In genomic region chr20:841568-842546, GRCh38 we compare ENCODE assay signal across 1 cellular context.
TF ChIP-seq lines count a peak whose summit lies in the region.

No MANE protein-coding gene starts in this region.

TF ChIP-seq in GM12878, 131 proteins besides CTCF, POLR2A, EP300 and RAD21 (continued from another document):
- TF ChIP-seq BCLAF1 (IDR thresholded peaks at IDR 0.05) = no peak
- TF ChIP-seq, protein P1, sequence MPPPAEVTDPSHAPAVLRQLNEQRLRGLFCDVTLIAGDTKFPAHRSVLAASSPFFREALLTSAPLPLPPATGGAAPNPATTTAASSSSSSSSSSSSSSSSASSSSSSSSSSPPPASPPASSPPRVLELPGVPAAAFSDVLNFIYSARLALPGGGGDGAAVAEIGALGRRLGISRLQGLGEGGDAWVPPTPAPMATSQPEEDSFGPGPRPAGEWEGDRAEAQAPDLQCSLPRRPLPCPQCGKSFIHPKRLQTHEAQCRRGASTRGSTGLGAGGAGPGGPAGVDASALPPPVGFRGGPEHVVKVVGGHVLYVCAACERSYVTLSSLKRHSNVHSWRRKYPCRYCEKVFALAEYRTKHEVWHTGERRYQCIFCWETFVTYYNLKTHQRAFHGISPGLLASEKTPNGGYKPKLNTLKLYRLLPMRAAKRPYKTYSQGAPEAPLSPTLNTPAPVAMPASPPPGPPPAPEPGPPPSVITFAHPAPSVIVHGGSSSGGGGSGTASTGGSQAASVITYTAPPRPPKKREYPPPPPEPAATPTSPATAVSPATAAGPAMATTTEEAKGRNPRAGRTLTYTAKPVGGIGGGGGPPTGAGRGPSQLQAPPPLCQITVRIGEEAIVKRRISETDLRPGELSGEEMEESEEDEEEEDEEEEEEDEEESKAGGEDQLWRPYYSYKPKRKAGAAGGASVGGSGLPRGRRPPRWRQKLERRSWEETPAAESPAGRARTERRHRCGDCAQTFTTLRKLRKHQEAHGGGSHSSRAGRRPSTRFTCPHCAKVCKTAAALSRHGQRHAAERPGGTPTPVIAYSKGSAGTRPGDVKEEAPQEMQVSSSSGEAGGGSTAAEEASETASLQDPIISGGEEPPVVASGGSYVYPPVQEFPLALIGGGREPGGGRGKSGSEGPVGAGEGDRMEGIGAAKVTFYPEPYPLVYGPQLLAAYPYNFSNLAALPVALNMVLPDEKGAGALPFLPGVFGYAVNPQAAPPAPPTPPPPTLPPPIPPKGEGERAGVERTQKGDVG (CRISPR knock-in tag; IDR thresholded peaks at IDR 0.05) = no peak
- TF ChIP-seq BMI1 (IDR thresholded peaks at IDR 0.05; ENCODE audit: borderline replicate concordance) = no peak
- TF ChIP-seq SUZ12 (IDR thresholded peaks at IDR 0.05; ENCODE audit: unreplicated experiment) = no peak
- no peak for TF ChIP-seq CEBPB (IDR thresholded peaks at IDR 0.05; ENCODE audit: borderline replicate concordance in 1 of 2, low read depth in 2 of 2, low read length in 2 of 2)
- no peak for TF ChIP-seq SIX5 (IDR thresholded peaks at IDR 0.05; ENCODE audit: low read depth, low read length, severe bottlenecking)
- TF ChIP-seq POU2F2 (IDR thresholded peaks at IDR 0.05; ENCODE audit: borderline replicate concordance, low read depth, low read length) = no peak
- TF ChIP-seq PAX8 (IDR thresholded peaks at IDR 0.05) = no peak
- no peak for TF ChIP-seq LARP7 (IDR thresholded peaks at IDR 0.05)
- no peak for TF ChIP-seq EGR1 (IDR thresholded peaks at IDR 0.05; ENCODE audit: borderline replicate concordance in 1 of 2, low read depth in 2 of 2, low read length in 2 of 2)
- TF ChIP-seq ZNF207 (IDR thresholded peaks at IDR 0.05; ENCODE audit: borderline replicate concordance) = no peak
- TF ChIP-seq, protein P2, sequence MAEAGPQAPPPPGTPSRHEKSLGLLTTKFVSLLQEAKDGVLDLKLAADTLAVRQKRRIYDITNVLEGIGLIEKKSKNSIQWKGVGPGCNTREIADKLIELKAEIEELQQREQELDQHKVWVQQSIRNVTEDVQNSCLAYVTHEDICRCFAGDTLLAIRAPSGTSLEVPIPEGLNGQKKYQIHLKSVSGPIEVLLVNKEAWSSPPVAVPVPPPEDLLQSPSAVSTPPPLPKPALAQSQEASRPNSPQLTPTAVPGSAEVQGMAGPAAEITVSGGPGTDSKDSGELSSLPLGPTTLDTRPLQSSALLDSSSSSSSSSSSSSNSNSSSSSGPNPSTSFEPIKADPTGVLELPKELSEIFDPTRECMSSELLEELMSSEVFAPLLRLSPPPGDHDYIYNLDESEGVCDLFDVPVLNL (IDR thresholded peaks at IDR 0.05; ENCODE audit: low read depth, low read length) = no peak
- no peak for TF ChIP-seq SREBF1 (IDR thresholded peaks at IDR 0.05; ENCODE audit: low read length)
- TF ChIP-seq, protein P3, sequence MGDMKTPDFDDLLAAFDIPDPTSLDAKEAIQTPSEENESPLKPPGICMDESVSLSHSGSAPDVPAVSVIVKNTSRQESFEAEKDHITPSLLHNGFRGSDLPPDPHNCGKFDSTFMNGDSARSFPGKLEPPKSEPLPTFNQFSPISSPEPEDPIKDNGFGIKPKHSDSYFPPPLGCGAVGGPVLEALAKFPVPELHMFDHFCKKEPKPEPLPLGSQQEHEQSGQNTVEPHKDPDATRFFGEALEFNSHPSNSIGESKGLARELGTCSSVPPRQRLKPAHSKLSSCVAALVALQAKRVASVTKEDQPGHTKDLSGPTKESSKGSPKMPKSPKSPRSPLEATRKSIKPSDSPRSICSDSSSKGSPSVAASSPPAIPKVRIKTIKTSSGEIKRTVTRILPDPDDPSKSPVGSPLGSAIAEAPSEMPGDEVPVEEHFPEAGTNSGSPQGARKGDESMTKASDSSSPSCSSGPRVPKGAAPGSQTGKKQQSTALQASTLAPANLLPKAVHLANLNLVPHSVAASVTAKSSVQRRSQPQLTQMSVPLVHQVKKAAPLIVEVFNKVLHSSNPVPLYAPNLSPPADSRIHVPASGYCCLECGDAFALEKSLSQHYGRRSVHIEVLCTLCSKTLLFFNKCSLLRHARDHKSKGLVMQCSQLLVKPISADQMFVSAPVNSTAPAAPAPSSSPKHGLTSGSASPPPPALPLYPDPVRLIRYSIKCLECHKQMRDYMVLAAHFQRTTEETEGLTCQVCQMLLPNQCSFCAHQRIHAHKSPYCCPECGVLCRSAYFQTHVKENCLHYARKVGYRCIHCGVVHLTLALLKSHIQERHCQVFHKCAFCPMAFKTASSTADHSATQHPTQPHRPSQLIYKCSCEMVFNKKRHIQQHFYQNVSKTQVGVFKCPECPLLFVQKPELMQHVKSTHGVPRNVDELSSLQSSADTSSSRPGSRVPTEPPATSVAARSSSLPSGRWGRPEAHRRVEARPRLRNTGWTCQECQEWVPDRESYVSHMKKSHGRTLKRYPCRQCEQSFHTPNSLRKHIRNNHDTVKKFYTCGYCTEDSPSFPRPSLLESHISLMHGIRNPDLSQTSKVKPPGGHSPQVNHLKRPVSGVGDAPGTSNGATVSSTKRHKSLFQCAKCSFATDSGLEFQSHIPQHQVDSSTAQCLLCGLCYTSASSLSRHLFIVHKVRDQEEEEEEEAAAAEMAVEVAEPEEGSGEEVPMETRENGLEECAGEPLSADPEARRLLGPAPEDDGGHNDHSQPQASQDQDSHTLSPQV (IDR thresholded peaks at IDR 0.05) = no peak
- TF ChIP-seq MXI1 (IDR thresholded peaks at IDR 0.05; ENCODE audit: low read depth, low read length) = no peak
- no peak for TF ChIP-seq JUND (IDR thresholded peaks at IDR 0.05; ENCODE audit: low read depth, low read length)
